ENCODE assay signal across 13 cellular contexts in genomic region chr1:47941609-47942237, GRCh38. TPM values are rescaled to one million over a fixed set of nuclear protein-coding genes. Genes with fewer than 3 reads are reported as not detected.
A peak's percentile ranks its signal among the peaks of the same experiment; 100 is the strongest.
DNase-seq lines count a peak whose midpoint lies in the region; ATAC-seq and TF ChIP-seq lines count a peak whose summit lies in the region.
"Had no signal": no experiment of that assay in that cellular context is flagged by ENCODE, and none has a peak within 500 bp of the region (broad histone marks: within the 10 kb centered on the region; RNA-seq: fewer than 3 reads in every experiment).

No MANE protein-coding gene starts in this region.

- DNase-seq in DMS53 treated with DMSO at 0.1 percent for 48 hours (lab: John Stamatoyannopoulos, UW; ENCODE audit: unreplicated experiment) (peak; percentile 97), NCI-H2029 (lab: John Stamatoyannopoulos, UW) (peak; percentile 62), coronary artery (ENCODE audit: low spot score) (peak; percentile 11), right lobe of liver (no peak), right cardiac atrium (no peak), GM23338 (ENCODE audit: low spot score) (no peak)
- DNase-seq: activated CD8-positive, alpha-beta T cell treated with anti-CD3 and anti-CD28 coated beads, Interleukin-2, amount 10 ng/mL, durations not matched to agents 7 days and 5 days; aorta; NCI-H1436; stimulated activated CD4-positive, alpha-beta T cell treated with anti-CD3 and anti-CD28 coated beads, Interleukin-4, amount 100 ng/mL, for 1 hour had no signal

- WGBS in right lobe of liver (ENCODE audit: insufficient coverage, low coverage, low lambda C conversion rate, missing lambda C conversion rate), result 50% methylated on average over 1 of the region's 1 CpG
- WGBS in right cardiac atrium, result 90% methylated on average over 1 of the region's 1 CpG

- H3K36me3 ChIP-seq in right lobe of liver (no peaks in the 10 kb centered on the region), GM23338 (ENCODE audit: insufficient read depth) (no peaks in the 10 kb centered on the region)
- H3K36me3 ChIP-seq: BLaER1 treated with 17β-estradiol and CSF1 and Interleukin-3, amounts not matched to agents 10 nM and 100 nM had no signal

- H3K4me1 ChIP-seq in right lobe of liver (peaks cover 2 to 36% (median 15%) of the 10 kb centered on the region in 4 donors), right cardiac atrium (ENCODE audit: control insufficient read depth, insufficient read depth, low read length) (peaks cover 24% of the 10 kb centered on the region), GM23338 (ENCODE audit: insufficient read depth) (no peaks in the 10 kb centered on the region)
- H3K4me1 ChIP-seq: BLaER1 treated with 17β-estradiol and CSF1 and Interleukin-3, amounts not matched to agents 10 nM and 100 nM had no signal

- peaks cover 13% of the 10 kb centered on the region; the same call in 1 of the 2 replicates for H3K9me2 ChIP-seq in GM23338 (ENCODE audit: insufficient read depth)

- H3K4me2 ChIP-seq in GM23338, result no peak overlapping the region
- H3K4me2 ChIP-seq: BLaER1 treated with 17β-estradiol and CSF1 and Interleukin-3, amounts not matched to agents 10 nM and 100 nM had no signal

- H3K27me3 ChIP-seq in right lobe of liver (no peaks in the 10 kb centered on the region), right cardiac atrium (ENCODE audit: control insufficient read depth, insufficient read depth) (no peaks in the 10 kb centered on the region), GM23338 (ENCODE audit: insufficient read depth) (no peaks in the 10 kb centered on the region)
- H3K27me3 ChIP-seq: BLaER1 treated with 17β-estradiol and CSF1 and Interleukin-3, amounts not matched to agents 10 nM and 100 nM had no signal

- no peaks in the 10 kb centered on the region for H3K9me3 ChIP-seq in right lobe of liver
- H3K9me3 ChIP-seq in right cardiac atrium (ENCODE audit: control insufficient read depth, low read length), result no peaks in the 10 kb centered on the region
- H3K9me3 ChIP-seq: BLaER1 treated with 17β-estradiol and CSF1 and Interleukin-3, amounts not matched to agents 10 nM and 100 nM had no signal

- H3K4me3 Mint-ChIP-seq in GM23338, result no peak overlapping the region
- H3K4me3 Mint-ChIP-seq: activated CD8-positive, alpha-beta T cell treated with anti-CD3 and anti-CD28 coated beads, Interleukin-2, amount 10 ng/mL, durations not matched to agents 7 days and 5 days had no signal

- H3K4me3 ChIP-seq in coronary artery, result no peak overlapping the region
- H3K4me3 ChIP-seq in right lobe of liver, result no peak overlapping the region
- H3K4me3 ChIP-seq in right cardiac atrium (ENCODE audit: low read length), result no peak overlapping the region
- no peak overlapping the region for H3K4me3 ChIP-seq in GM23338
- H3K4me3 ChIP-seq: BLaER1 treated with 17β-estradiol and CSF1 and Interleukin-3, amounts not matched to agents 10 nM and 100 nM had no signal

- H2AFZ ChIP-seq in GM23338, result no peak overlapping the region

- H3K27me3 Mint-ChIP-seq in GM23338 (ENCODE audit: insufficient read depth, low read depth, poor library complexity), result no peaks in the 10 kb centered on the region

- no peaks in the 10 kb centered on the region for H3F3A ChIP-seq in GM23338 (replicated peaks; ENCODE audit: low read depth)

- no peak for TF ChIP-seq CTCF in coronary artery (IDR thresholded peaks at IDR 0.05)
- no peak for TF ChIP-seq CTCF in right lobe of liver (IDR thresholded peaks at IDR 0.05)
- no peak for TF ChIP-seq CTCF in GM23338 (conservative IDR thresholded peaks at IDR 0.05; ENCODE audit: low read depth in 2 of 2)

- no peaks in the 10 kb centered on the region; the same call in none of the 2 replicates for H4K20me1 ChIP-seq in GM23338 (replicated peaks; ENCODE audit: insufficient read depth)
- H4K20me1 ChIP-seq: BLaER1 treated with 17β-estradiol and CSF1 and Interleukin-3, amounts not matched to agents 10 nM and 100 nM had no signal

- H3K79me2 ChIP-seq in GM23338 (replicated peaks; ENCODE audit: insufficient read depth), result no peaks in the 10 kb centered on the region

- intact Hi-C loops in right lobe of liver (cut with DNase I), result no loop called here
- intact Hi-C loops in right cardiac atrium (cut with DNase I), result no loop called here

- TF ChIP-seq POLR2A in right lobe of liver (IDR thresholded peaks at IDR 0.05), result no peak

- H3K27ac Mint-ChIP-seq in GM23338, result no peak overlapping the region
- H3K27ac Mint-ChIP-seq: activated CD8-positive, alpha-beta T cell treated with anti-CD3 and anti-CD28 coated beads, Interleukin-2, amount 10 ng/mL, durations not matched to agents 7 days and 5 days had no signal

- H3K4me1 Mint-ChIP-seq in GM23338, result peaks cover 3% of the 10 kb centered on the region; the same call in 2 of the 3 replicates

- no peaks in the 10 kb centered on the region for H3K9me3 Mint-ChIP-seq in GM23338

- peak overlapping the region in 1 of 2 donors; percentile 72 for H3K27ac ChIP-seq in coronary artery
- peak overlapping the region in 2 of 3 donors; percentile 39 to 58 for H3K27ac ChIP-seq in right lobe of liver
- no peak overlapping the region for H3K27ac ChIP-seq in right cardiac atrium (ENCODE audit: low read length)
- H3K27ac ChIP-seq in GM23338 (ENCODE audit: low read depth), result no peak overlapping the region
- H3K27ac ChIP-seq: BLaER1 treated with 17β-estradiol and CSF1 and Interleukin-3, amounts not matched to agents 10 nM and 100 nM had no signal

- H3K36me3 Mint-ChIP-seq in GM23338 (ENCODE audit: low read depth), result peaks cover 4% of the 10 kb centered on the region; the same call in 1 of the 3 replicates

- ATAC-seq in right lobe of liver, result peak; percentile 83 to 91 (median 90)
- ATAC-seq in HG03442 (IDR thresholded peaks at IDR 0.05; ENCODE audit: unreplicated experiment), result no peak
- ATAC-seq in right cardiac atrium, result no peak
- no peak for ATAC-seq in HG02840 (IDR thresholded peaks at IDR 0.05; ENCODE audit: low FRiP score, unreplicated experiment)
- no peak for ATAC-seq in GM23338
- ATAC-seq: activated CD8-positive, alpha-beta T cell treated with anti-CD3 and anti-CD28 coated beads, Interleukin-2, amount 10 ng/mL, durations not matched to agents 7 days and 5 days had no signal

TF ChIP-seq in GM23338, 12 proteins besides CTCF, POLR2A, EP300 and RAD21 (continues in another document):
- no peak for TF ChIP-seq JUNB (IDR thresholded peaks at IDR 0.05; ENCODE audit: unreplicated experiment)
- no peak for TF ChIP-seq CREB1 (CRISPR knock-in tag; IDR thresholded peaks at IDR 0.05; ENCODE audit: low read depth)
- TF ChIP-seq ETS1 (IDR thresholded peaks at IDR 0.05), result no peak
- TF ChIP-seq ZNF331 (CRISPR knock-in tag; IDR thresholded peaks at IDR 0.05; ENCODE audit: low read depth), result no peak
- TF ChIP-seq STAT1 (IDR thresholded peaks at IDR 0.05; ENCODE audit: unreplicated experiment), result no peak
- TF ChIP-seq POLR2AphosphoS5 (IDR thresholded peaks at IDR 0.05; ENCODE audit: low read depth), result no peak
- no peak for TF ChIP-seq ZNF114 (CRISPR knock-in tag; IDR thresholded peaks at IDR 0.05)
- no peak for TF ChIP-seq EZH2phosphoT487 (IDR thresholded peaks at IDR 0.05; ENCODE audit: unreplicated experiment)

RNA-seq across cellular contexts. Expression of gene TRABD2B, which starts 55.5 kb away (rescaled TPM):
- 1 to 10 TPM in 3 of 6 experiments, under 1 TPM in 3; 0.55 to 9.5 (median 1.8) TPM for total RNA-seq in right lobe of liver
- 10 to 100 TPM; 13.4 to 23.7 (median 18.1) TPM for total RNA-seq in right cardiac atrium
- 6.7 TPM for polyA plus RNA-seq in right cardiac atrium
- 0.89 and 1.6 TPM in 2 replicates for total RNA-seq in GM23338 (2014; rRNA removed; shearing (Covaris generic))
- polyA plus RNA-seq in GM23338 (2016; fragmentation: Nextera tagmentation; extraction: Ambion mirVana), result 2.0 and 2.2 TPM in 2 replicates
- total RNA-seq: activated CD8-positive, alpha-beta T cell treated with anti-CD3 and anti-CD28 coated beads, Interleukin-2, amount 10 ng/mL, durations not matched to agents 7 days and 5 days had no signal

Comparison
In these comparisons a context has a peak if more than half of its experiments do, and no peak if none do; other contexts are left out.
1. DNase-seq: peak in DMS53 treated with DMSO at 0.1 percent for 48 hours (single experiment), NCI-H2029 (single experiment) and coronary artery (single experiment); none in right lobe of liver (0 of 3), right cardiac atrium (0 of 3) and GM23338 (single experiment).
2. H3K27ac ChIP-seq: peak in right lobe of liver (2 of 3); none in right cardiac atrium (single experiment) and GM23338 (single experiment).
3. ATAC-seq: peak in right lobe of liver (4 of 4); none in HG03442 (single experiment), right cardiac atrium (0 of 2), HG02840 (single experiment) and GM23338 (single experiment).